Comparison of ENCODE assay signal across 8 cellular contexts in the genomic region with DNA sequence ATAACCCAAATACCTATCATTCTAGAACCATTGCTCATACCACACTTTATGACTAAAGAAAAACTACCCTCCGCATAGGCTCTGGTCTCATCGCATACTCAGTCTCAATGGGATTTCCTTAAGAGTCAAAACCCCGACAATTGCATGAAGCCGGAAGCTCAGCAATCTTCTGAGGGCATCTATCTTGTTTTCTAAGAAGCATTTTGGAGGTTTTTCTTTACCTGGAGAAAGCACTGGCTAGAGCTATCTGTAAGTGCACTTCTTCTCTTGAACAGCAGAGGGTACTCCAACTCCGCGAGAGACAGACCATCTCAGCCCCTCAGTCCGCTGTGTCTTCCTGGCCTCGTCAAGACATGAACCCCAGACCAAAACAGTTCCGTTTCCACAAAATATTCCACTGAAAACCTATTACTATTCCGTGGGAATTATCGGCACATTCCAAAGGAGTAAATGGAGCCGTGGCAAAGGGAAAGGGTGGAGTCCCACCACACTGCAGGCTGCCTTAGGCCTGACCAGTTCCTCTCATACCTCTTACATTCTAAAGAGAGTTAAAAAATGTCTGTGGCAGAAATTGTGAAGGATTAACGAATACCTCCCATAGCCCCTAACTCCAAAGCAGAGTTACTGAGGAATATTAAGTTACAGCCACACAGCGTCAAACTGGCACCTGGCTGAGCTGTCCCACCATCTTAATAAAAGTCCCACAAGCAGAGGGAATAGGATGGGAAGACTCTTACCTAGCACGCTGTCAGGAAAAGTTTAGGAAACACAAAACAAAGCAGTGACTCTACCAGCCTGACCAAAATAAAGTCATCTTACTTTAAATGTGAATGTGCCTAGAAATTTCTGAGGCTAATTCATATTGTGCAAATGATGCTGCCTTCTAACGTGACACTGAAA.
A peak's percentile ranks its signal among the peaks of the same experiment; 100 is the strongest.
DNase-seq lines count a peak whose midpoint lies in the region; ATAC-seq and TF ChIP-seq lines count a peak whose summit lies in the region.

No MANE protein-coding gene starts in this region.

- H3K4me3 Mint-ChIP-seq in T-helper 17 cell, result peak overlapping the region; percentile 33

- H3K27ac ChIP-seq in caudate nucleus (ENCODE audit: low read depth, low read length), result no peak overlapping the region

- no peaks in the 10 kb centered on the region for H3K36me3 Mint-ChIP-seq in T-helper 17 cell (ENCODE audit: low read depth)

- H3K4me3 ChIP-seq in MG63, result no peak overlapping the region

- DNase-seq in A172 (ENCODE audit: low spot score) (peak; percentile 70), MG63 (peak; percentile 1), T-helper 17 cell (no peak), caudate nucleus (lab: John Stamatoyannopoulos, UW) (peak in 50 of 61 donors; percentile 1 to 59 (median 14)), kidney glomerular epithelial cell (lab: John Stamatoyannopoulos, UW) (peak; percentile 63)
- DNase-seq in stimulated activated CD4-positive, alpha-beta T cell treated with anti-CD3 and anti-CD28 coated beads, Interleukin-4, amount 100 ng/mL, for 24 hours, result peak; percentile 22

- H3K36me3 ChIP-seq in MG63, result no peaks in the 10 kb centered on the region

- TF ChIP-seq CTCF in GM12874 (IDR thresholded peaks at IDR 0.05; ENCODE audit: insufficient read depth, low read depth, low read length), result peak; percentile 85

- ATAC-seq in HG02610 (IDR thresholded peaks at IDR 0.05; ENCODE audit: unreplicated experiment), result peak; percentile 99
- ATAC-seq in T-helper 17 cell, result peak; percentile 78

- H3K27me3 Mint-ChIP-seq in T-helper 17 cell, result no peaks in the 10 kb centered on the region

- H3K27ac Mint-ChIP-seq in T-helper 17 cell, result no peak overlapping the region

- H3K27me3 ChIP-seq in MG63, result no peaks in the 10 kb centered on the region

- H3K4me1 Mint-ChIP-seq in T-helper 17 cell, result peaks cover 4% of the 10 kb centered on the region

- no peaks in the 10 kb centered on the region for H3K9me3 ChIP-seq in MG63
- no peaks in the 10 kb centered on the region for H3K9me3 ChIP-seq in T-helper 17 cell (ENCODE audit: control insufficient read depth, low read length, poor library complexity, severe bottlenecking)

Comparison
In these comparisons a context has a peak if more than half of its experiments do, and no peak if none do; other contexts are left out.
1. DNase-seq: peak in A172 (single experiment), MG63 (single experiment), caudate nucleus (50 of 61), kidney glomerular epithelial cell (single experiment) and stimulated activated CD4-positive, alpha-beta T cell treated with anti-CD3 and anti-CD28 coated beads, Interleukin-4, amount 100 ng/mL, for 24 hours (single experiment); none in T-helper 17 cell (0 of 3).